Comparison of ENCODE assay signal across 7 cellular contexts in genomic region chr22:23216331-23217170, GRCh38. TPM values are rescaled to one million over a fixed set of nuclear protein-coding genes. Genes with fewer than 3 reads are reported as not detected.
DNase-seq lines count a peak whose midpoint lies in the region; ATAC-seq, FAIRE-seq and TF ChIP-seq lines count a peak whose summit lies in the region.

No MANE protein-coding gene starts in this region.

- H3K9ac ChIP-seq in HepG2 (ENCODE audit: insufficient read depth, low read depth, low read length) = 0 out of 2 replicates have a peak overlapping the region, but pooled peaks have one; percentile 4

- TF ChIP-seq CTCF in HepG2 (CRISPR knock-in tag; IDR thresholded peaks at IDR 0.05) (no peak; the same call in 1 of the 2 replicates), suprapubic skin (IDR thresholded peaks at IDR 0.05) (no peak)

- DNase-seq in NOMO-1 treated with DMSO at 0.1 percent for 48 hours (lab: John Stamatoyannopoulos, UW; ENCODE audit: unreplicated experiment) (peak; percentile 77), activated T-cell treated with anti-CD3 and anti-CD28 coated beads for 1 hour (ENCODE audit: low read depth) (peak; percentile 32), HepG2 (ENCODE audit: low spot score) (peak; percentile 92), suprapubic skin (ENCODE audit: low spot score in 2 of 2) (no peak)

- peak; percentile 33; a peak in 1 of 4 replicates for TF ChIP-seq POLR2A in HepG2 (IDR thresholded peaks at IDR 0.05; ENCODE audit: insufficient read depth in 1 of 2, low read depth in 2 of 2, low read length in 2 of 2)
- TF ChIP-seq POLR2A in suprapubic skin (IDR thresholded peaks at IDR 0.05) = no peak

- intact Hi-C loops in HepG2 (cut with micrococcal nuclease; ENCODE audit: unreplicated experiment) = loop anchor here (2.0 to 5.0 kb wide), 2 partner anchors 36 kb away; partner anchors contain the start of gene BCR

- peak overlapping the region; percentile 73 for H3K27ac ChIP-seq in HepG2 (ENCODE audit: extremely low read length, insufficient read depth, low read length)
- H3K27ac ChIP-seq in suprapubic skin = peak overlapping the region; percentile 2

- peak; percentile 30 to 71; a peak in 2 of 4 replicates for TF ChIP-seq EP300 in HepG2 (IDR thresholded peaks at IDR 0.05; ENCODE audit: low read depth in 2 of 2, low read length in 2 of 2)
- TF ChIP-seq EP300 in HepG2 (CRISPR knock-in tag; IDR thresholded peaks at IDR 0.05; ENCODE audit: borderline replicate concordance) = peak; percentile 30; the same call in 1 of the 2 replicates
- no peak for TF ChIP-seq EP300 in suprapubic skin (IDR thresholded peaks at IDR 0.05)

- CTCF ChIA-PET in HepG2 (lab: Yijun Ruan, JAX; ENCODE audit: low intra/inter-chr PET ratio, low total read pairs) = interaction anchor here (1.0 kb wide), 1 partner anchor 73 kb away, joined by 3 read pairs; no protein-coding TSS in a partner anchor

- BruUV-seq in HepG2 (replicated peaks; lab: Mats Ljungman, UMichigan) = no TSS peak

- H4K20me1 ChIP-seq in HepG2 (ENCODE audit: insufficient read depth, low read length) = peaks cover 44% of the 10 kb centered on the region

- peak overlapping the region; percentile 75 for H3K4me2 ChIP-seq in HepG2 (ENCODE audit: low read depth, low read length)

- peak; percentile 89 for ATAC-seq in HepG2
- no peak for ATAC-seq in HG03442 (IDR thresholded peaks at IDR 0.05; ENCODE audit: unreplicated experiment)
- no peak for ATAC-seq in HG02571 (IDR thresholded peaks at IDR 0.05; ENCODE audit: unreplicated experiment)
- ATAC-seq in GM19395 (IDR thresholded peaks at IDR 0.05; ENCODE audit: unreplicated experiment) = no peak

- WGBS in HepG2 (ENCODE audit: low lambda C conversion rate) = 16% methylated on average over 11 of the region's 16 CpGs
- 76% methylated on average over 16 of the region's 16 CpGs for WGBS in suprapubic skin

- H3K4me1 ChIP-seq in HepG2 (ENCODE audit: insufficient read depth, low read length) (peaks cover 60% of the 10 kb centered on the region), suprapubic skin (peaks cover 76% of the 10 kb centered on the region)

- H3K4me3 ChIP-seq in HepG2 (replicated peaks in 1 of 3; ENCODE audit: insufficient read depth in 1 of 3, low read depth in 2 of 3, low read length in 3 of 3) (peak overlapping the region in 1 of 3 experiments; percentile 51; a peak in 2 of 6 replicates), suprapubic skin (no peak overlapping the region)

- H3K79me2 ChIP-seq in HepG2 (ENCODE audit: insufficient read depth, low read length) = peaks cover 90% of the 10 kb centered on the region

- H3K27me3 ChIP-seq in HepG2 (ENCODE audit: control insufficient read depth in 1 of 2, insufficient read depth in 2 of 2, low read length in 2 of 2) = no peaks in the 10 kb centered on the region
- no peaks in the 10 kb centered on the region for H3K27me3 ChIP-seq in suprapubic skin

- no peak overlapping the region for H2AFZ ChIP-seq in HepG2 (ENCODE audit: low read length)

- POLR2A ChIA-PET in HepG2 (lab: Yijun Ruan, JAX) = no interaction called here

- H3K36me3 ChIP-seq in HepG2 (replicated peaks in 1 of 2; ENCODE audit: control insufficient read depth in 1 of 2, insufficient read depth in 2 of 2, low read length in 2 of 2) (peaks cover 1 to 8% of the 10 kb centered on the region in 2 experiments; a peak in 3 of 5 replicates), suprapubic skin (no peaks in the 10 kb centered on the region)

- FAIRE-seq in HepG2 (lab: Jason Lieb, UNC) = peak; percentile 99

- H3K9me3 ChIP-seq in HepG2 (ENCODE audit: low read length) = no peaks in the 10 kb centered on the region
- H3K9me3 ChIP-seq in suprapubic skin = no peaks in the 10 kb centered on the region

- TF ChIP-seq RAD21 in HepG2 (CRISPR knock-in tag; IDR thresholded peaks at IDR 0.05) = no peak

- in situ Hi-C loops in HepG2 (cut with HindIII; ENCODE audit: extremely low pct_ligation_motif_present, low pct_unique_long_range_greater_than_20kb) = loop anchor here (5.0 kb wide), 1 partner anchor 34 kb away; the partner anchor contains the start of gene BCR

TF ChIP-seq in HepG2, 621 proteins besides CTCF, POLR2A, EP300 and RAD21 (continues in another document):
- TF ChIP-seq SCMH1 (CRISPR knock-in tag; IDR thresholded peaks at IDR 0.05; ENCODE audit: borderline replicate concordance) (no peak), FOXM1 (CRISPR knock-in tag; IDR thresholded peaks at IDR 0.05) (no peak), ZNF577 (CRISPR knock-in tag; IDR thresholded peaks at IDR 0.05; ENCODE audit: borderline replicate concordance, low read depth) (no peak), ZEB1 (IDR thresholded peaks at IDR 0.05; ENCODE audit: insufficient replicate concordance, low read depth) (no peak), ZSCAN25 (CRISPR knock-in tag; IDR thresholded peaks at IDR 0.05) (0 out of 2 replicates have a peak, but pooled peaks have one; percentile 21), KMT2A (CRISPR knock-in tag; IDR thresholded peaks at IDR 0.05) (peak; percentile 68; the same call in 1 of the 2 replicates), LCORL (IDR thresholded peaks at IDR 0.05) (no peak), LCORL (CRISPR knock-in tag; IDR thresholded peaks at IDR 0.05) (peak; percentile 94), PHF20 (CRISPR knock-in tag; IDR thresholded peaks at IDR 0.05) (no peak), ZNF264 (CRISPR knock-in tag; IDR thresholded peaks at IDR 0.05) (0 out of 2 replicates have a peak, but pooled peaks have one; percentile 26), HNF4G (IDR thresholded peaks at IDR 0.05; ENCODE audit: borderline replicate concordance, low read depth, low read length) (peak; percentile 88), HNF4G (CRISPR knock-in tag; IDR thresholded peaks at IDR 0.05; ENCODE audit: borderline replicate concordance, low read depth) (no peak; the same call in 1 of the 2 replicates)
- TF ChIP-seq, protein P1, sequence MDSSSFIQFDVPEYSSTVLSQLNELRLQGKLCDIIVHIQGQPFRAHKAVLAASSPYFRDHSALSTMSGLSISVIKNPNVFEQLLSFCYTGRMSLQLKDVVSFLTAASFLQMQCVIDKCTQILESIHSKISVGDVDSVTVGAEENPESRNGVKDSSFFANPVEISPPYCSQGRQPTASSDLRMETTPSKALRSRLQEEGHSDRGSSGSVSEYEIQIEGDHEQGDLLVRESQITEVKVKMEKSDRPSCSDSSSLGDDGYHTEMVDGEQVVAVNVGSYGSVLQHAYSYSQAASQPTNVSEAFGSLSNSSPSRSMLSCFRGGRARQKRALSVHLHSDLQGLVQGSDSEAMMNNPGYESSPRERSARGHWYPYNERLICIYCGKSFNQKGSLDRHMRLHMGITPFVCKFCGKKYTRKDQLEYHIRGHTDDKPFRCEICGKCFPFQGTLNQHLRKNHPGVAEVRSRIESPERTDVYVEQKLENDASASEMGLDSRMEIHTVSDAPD (CRISPR knock-in tag; IDR thresholded peaks at IDR 0.05) = peak; percentile 80

RNA-seq across cellular contexts. Expression of gene BCR, which starts 36.2 kb away (rescaled TPM):
- total RNA-seq in HepG2 (2016; rRNA removed; fragmentation: Illumina TruSeq; extraction: Trizol) = 33.6 and 35.4 TPM in 2 replicates
- total RNA-seq in HepG2 (2016; cell fraction: cytosol; rRNA removed; fragmentation: Illumina TruSeq; extraction: Trizol; ENCODE audit: low read depth) = 10.9 and 12.3 TPM in 2 replicates
- 29.4 and 37.4 TPM in 2 replicates for total RNA-seq in HepG2 (2016; cell fraction: insoluble cytoplasmic fraction; rRNA removed; fragmentation: Illumina TruSeq; extraction: Trizol)
- total RNA-seq in HepG2 (2016; cell fraction: membrane; rRNA removed; fragmentation: Illumina TruSeq; extraction: Trizol) = 17.4 and 22.3 TPM in 2 replicates
- 26.4 and 32.2 TPM in 2 replicates for total RNA-seq in HepG2 (2016; cell fraction: nucleus; rRNA removed; fragmentation: Illumina TruSeq; extraction: Trizol)
- polyA plus RNA-seq in HepG2 (2011; rRNA removed) = 19.9 and 21.9 TPM in 2 replicates
- 28.9 and 33.8 TPM in 2 replicates for polyA plus RNA-seq in HepG2 (2011; cell fraction: cytosol; rRNA removed)
- 66.0 and 71.9 TPM in 2 replicates for polyA plus RNA-seq in HepG2 (2011; cell fraction: nucleus; rRNA removed)
- 21.2 and 25.3 TPM in 2 replicates for polyA plus RNA-seq in HepG2 (2012)
- 2.3 and 4.6 TPM in 2 replicates for polyA plus RNA-seq in HepG2 (2016; cell fraction: cytosol; fragmentation: Illumina TruSeq; extraction: Trizol; ENCODE audit: low read depth)
- 26.5 and 34.8 TPM in 2 replicates for polyA plus RNA-seq in HepG2 (2016; cell fraction: insoluble cytoplasmic fraction; fragmentation: Illumina TruSeq; extraction: Trizol; ENCODE audit: low read depth)
- polyA plus RNA-seq in HepG2 (2016; cell fraction: membrane; fragmentation: Illumina TruSeq; extraction: Trizol; ENCODE audit: low read depth) = 11.6 and 12.9 TPM in 2 replicates
- 45.4 and 51.6 TPM in 2 replicates for polyA plus RNA-seq in HepG2 (2016; cell fraction: nucleus; fragmentation: Illumina TruSeq; extraction: Trizol; ENCODE audit: insufficient read depth, low read depth)
- 67.7 and 82.7 TPM in 2 replicates for polyA minus RNA-seq in HepG2 (2011; rRNA and poly(A)+ RNA removed; ENCODE audit: low replicate concordance)
- polyA minus RNA-seq in HepG2 (2011; cell fraction: cytosol; rRNA and poly(A)+ RNA removed) = 43.0 and 57.5 TPM in 2 replicates
- polyA minus RNA-seq in HepG2 (2011; cell fraction: nucleus; rRNA and poly(A)+ RNA removed) = 24.6 and 32.1 TPM in 2 replicates
- total RNA-seq in suprapubic skin = 10 to 100 TPM; 72.8 to 87.8 (median 79.3) TPM

Comparison
In these comparisons a context has a peak if more than half of its experiments do, and no peak if none do; other contexts are left out.
1. DNase-seq: peak in NOMO-1 treated with DMSO at 0.1 percent for 48 hours (single experiment), activated T-cell treated with anti-CD3 and anti-CD28 coated beads for 1 hour (single experiment) and HepG2 (single experiment); none in suprapubic skin (0 of 2).
2. POLR2A ChIP-seq: peak in HepG2 (2 of 2); none in suprapubic skin (0 of 2).